In the genomic region with DNA sequence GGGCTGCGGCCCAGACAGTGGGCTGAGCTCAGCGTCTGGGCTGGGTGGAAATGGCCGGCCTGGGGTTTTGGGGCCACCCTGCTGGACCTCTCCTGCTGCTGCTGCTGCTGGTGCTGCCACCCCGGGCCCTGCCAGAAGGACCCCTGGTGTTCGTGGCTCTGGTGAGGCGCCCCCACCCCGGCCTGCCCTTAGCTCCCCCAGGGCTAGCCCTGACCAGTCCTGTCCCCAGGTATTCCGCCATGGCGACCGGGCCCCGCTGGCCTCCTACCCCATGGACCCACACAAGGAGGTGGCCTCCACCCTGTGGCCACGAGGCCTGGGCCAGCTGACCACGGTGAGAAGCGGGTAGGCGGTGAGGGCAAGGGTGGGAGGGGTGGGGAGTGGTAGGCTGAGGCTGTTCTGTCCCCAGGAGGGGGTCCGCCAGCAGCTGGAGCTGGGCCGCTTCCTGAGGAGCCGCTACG, we compare ENCODE assay signal across 1 cellular context.
TF ChIP-seq lines count a peak whose summit lies in the region.

A gene with protein sequence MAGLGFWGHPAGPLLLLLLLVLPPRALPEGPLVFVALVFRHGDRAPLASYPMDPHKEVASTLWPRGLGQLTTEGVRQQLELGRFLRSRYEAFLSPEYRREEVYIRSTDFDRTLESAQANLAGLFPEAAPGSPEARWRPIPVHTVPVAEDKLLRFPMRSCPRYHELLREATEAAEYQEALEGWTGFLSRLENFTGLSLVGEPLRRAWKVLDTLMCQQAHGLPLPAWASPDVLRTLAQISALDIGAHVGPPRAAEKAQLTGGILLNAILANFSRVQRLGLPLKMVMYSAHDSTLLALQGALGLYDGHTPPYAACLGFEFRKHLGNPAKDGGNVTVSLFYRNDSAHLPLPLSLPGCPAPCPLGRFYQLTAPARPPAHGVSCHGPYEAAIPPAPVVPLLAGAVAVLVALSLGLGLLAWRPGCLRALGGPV (plus strand): TSS at position 51 of the 461 bp plus-strand sequence. CDS start 0 bp downstream, at position 51.

TF ChIP-seq in IMR-90, 13 proteins besides CTCF, POLR2A, EP300 and RAD21:
- no peak for TF ChIP-seq CHD1 (IDR thresholded peaks at IDR 0.05; ENCODE audit: low read depth, low read length)
- no peak for TF ChIP-seq RCOR1 (IDR thresholded peaks at IDR 0.05; ENCODE audit: insufficient replicate concordance, low read length)
- no peak for TF ChIP-seq MAZ (IDR thresholded peaks at IDR 0.05; ENCODE audit: borderline replicate concordance, low read depth, low read length)
- no peak for TF ChIP-seq BHLHE40 (IDR thresholded peaks at IDR 0.05; ENCODE audit: low read depth, low read length)
- no peak for TF ChIP-seq RFX5 (IDR thresholded peaks at IDR 0.05; ENCODE audit: low read depth, low read length)
- TF ChIP-seq SMC3 (IDR thresholded peaks at IDR 0.05; ENCODE audit: low read depth, low read length): no peak
- TF ChIP-seq, protein P1, sequence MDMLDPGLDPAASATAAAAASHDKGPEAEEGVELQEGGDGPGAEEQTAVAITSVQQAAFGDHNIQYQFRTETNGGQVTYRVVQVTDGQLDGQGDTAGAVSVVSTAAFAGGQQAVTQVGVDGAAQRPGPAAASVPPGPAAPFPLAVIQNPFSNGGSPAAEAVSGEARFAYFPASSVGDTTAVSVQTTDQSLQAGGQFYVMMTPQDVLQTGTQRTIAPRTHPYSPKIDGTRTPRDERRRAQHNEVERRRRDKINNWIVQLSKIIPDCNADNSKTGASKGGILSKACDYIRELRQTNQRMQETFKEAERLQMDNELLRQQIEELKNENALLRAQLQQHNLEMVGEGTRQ (IDR thresholded peaks at IDR 0.05; ENCODE audit: low read depth, low read length): no peak
- TF ChIP-seq NFE2L2 (IDR thresholded peaks at IDR 0.05; ENCODE audit: low read depth, low read length): no peak
- TF ChIP-seq, protein P2, sequence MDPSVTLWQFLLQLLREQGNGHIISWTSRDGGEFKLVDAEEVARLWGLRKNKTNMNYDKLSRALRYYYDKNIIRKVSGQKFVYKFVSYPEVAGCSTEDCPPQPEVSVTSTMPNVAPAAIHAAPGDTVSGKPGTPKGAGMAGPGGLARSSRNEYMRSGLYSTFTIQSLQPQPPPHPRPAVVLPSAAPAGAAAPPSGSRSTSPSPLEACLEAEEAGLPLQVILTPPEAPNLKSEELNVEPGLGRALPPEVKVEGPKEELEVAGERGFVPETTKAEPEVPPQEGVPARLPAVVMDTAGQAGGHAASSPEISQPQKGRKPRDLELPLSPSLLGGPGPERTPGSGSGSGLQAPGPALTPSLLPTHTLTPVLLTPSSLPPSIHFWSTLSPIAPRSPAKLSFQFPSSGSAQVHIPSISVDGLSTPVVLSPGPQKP (IDR thresholded peaks at IDR 0.05; ENCODE audit: borderline replicate concordance, low read depth, low read length): no peak
- TF ChIP-seq FOS (IDR thresholded peaks at IDR 0.05; ENCODE audit: low read depth, low read length): no peak
- TF ChIP-seq MAFK (IDR thresholded peaks at IDR 0.05; ENCODE audit: low read depth, low read length): no peak
